In genomic region chr1:53108646-53109580, GRCh38 we compare ENCODE assay signal across 13 cellular contexts. TPM values are rescaled to one million over a fixed set of nuclear protein-coding genes. Genes with fewer than 3 reads are reported as not detected.
DNase-seq lines count a peak whose midpoint lies in the region; ATAC-seq and TF ChIP-seq lines count a peak whose summit lies in the region.
"Had no signal": no experiment of that assay in that cellular context is flagged by ENCODE, and none has a peak within 500 bp of the region (broad histone marks: within the 10 kb centered on the region; RNA-seq: fewer than 3 reads in every experiment).

No MANE protein-coding gene starts in this region.

- no peaks in the 10 kb centered on the region for H3K9me3 ChIP-seq in BE2C
- peaks cover 0 to 4% (median 0%) of the 10 kb centered on the region in 4 donors for H3K9me3 ChIP-seq in sigmoid colon

- intact Hi-C loops in sigmoid colon (cut with DNase I), result loop anchor here (10.0 kb wide), 1 partner anchor 66 kb away; no protein-coding TSS in a partner anchor

- ATAC-seq in GM21526 (IDR thresholded peaks at IDR 0.05; ENCODE audit: low FRiP score, unreplicated experiment) (no peak), HG02571 (IDR thresholded peaks at IDR 0.05; ENCODE audit: unreplicated experiment) (no peak), HG02970 (IDR thresholded peaks at IDR 0.05; ENCODE audit: low FRiP score, unreplicated experiment) (no peak)

- no peak overlapping the region for H3K27ac ChIP-seq in epithelial cell of prostate
- H3K27ac ChIP-seq in sigmoid colon, result peak overlapping the region in 3 of 4 donors; percentile 54 to 71 (median 68)

- 82 to 86% methylated on average over 14 of the region's 14 CpGs for WGBS in sigmoid colon, 2 donors

- DNase-seq in BE2C, result peak; percentile 46
- peak; percentile 48 for DNase-seq in M059J (ENCODE audit: low read depth)
- peak; percentile 18 for DNase-seq in epithelial cell of prostate (ENCODE audit: low read depth, low spot score)
- no peak for DNase-seq in sigmoid colon
- DNase-seq in NCI-H524 (lab: John Stamatoyannopoulos, UW), result no peak
- DNase-seq: effector CD8-positive, alpha-beta T cell; hippocampal formation; MV-4-11; NCI-H226; occipital lobe had no signal

- TF ChIP-seq POLR2A in sigmoid colon (IDR thresholded peaks at IDR 0.05), result no peak

- H3K4me1 ChIP-seq in BE2C (peaks cover 4% of the 10 kb centered on the region), sigmoid colon (peaks cover 0 to 63% (median 49%) of the 10 kb centered on the region in 4 donors)

- H3K4me3 ChIP-seq in BE2C (ENCODE audit: low read depth, low read length) (no peak overlapping the region), sigmoid colon (no peak overlapping the region)

- H3K27me3 ChIP-seq in BE2C (no peaks in the 10 kb centered on the region), sigmoid colon (no peaks in the 10 kb centered on the region)

- TF ChIP-seq CTCF in BE2C (IDR thresholded peaks at IDR 0.05; ENCODE audit: low read depth, low read length) (no peak), sigmoid colon (IDR thresholded peaks at IDR 0.05) (no peak)

- H3K36me3 ChIP-seq in BE2C, result no peaks in the 10 kb centered on the region
- H3K36me3 ChIP-seq in sigmoid colon, result no peaks in the 10 kb centered on the region

- no peak for TF ChIP-seq EP300 in sigmoid colon (IDR thresholded peaks at IDR 0.05)

RNA-seq across cellular contexts. Expression of gene SLC1A7, which starts 33.5 kb away (rescaled TPM):
- polyA plus RNA-seq in BE2C (2012; ENCODE audit: insufficient read depth, insufficient read length, low read depth), result not detected
- total RNA-seq in M059J (2014; rRNA removed; shearing (Covaris generic)), result 0.25 TPM in 1 of 2 replicates, not detected in the other
- total RNA-seq in sigmoid colon, result under 1 TPM in 3 of 4 donors, not detected in 1; 0.16 to 0.83 (median 0.54) TPM
- polyA plus RNA-seq in sigmoid colon, result 1 to 10 TPM in 2 of 3 donors, under 1 TPM in 1; 0.86 to 1.6 (median 1.2) TPM
- total RNA-seq: occipital lobe had no signal

RNA-seq across cellular contexts. Expression of gene PODN, which starts 46.9 kb away (rescaled TPM):
- polyA plus RNA-seq in BE2C (2012; ENCODE audit: insufficient read depth, insufficient read length, low read depth), result not detected
- total RNA-seq in M059J (2014; rRNA removed; shearing (Covaris generic)), result not detected in 2 replicates
- total RNA-seq in sigmoid colon, result 100 to 1,000 TPM in 1 of 4 donors, 10 to 100 TPM in 3; 67.6 to 200 (median 88.6) TPM
- polyA plus RNA-seq in sigmoid colon, result 10 to 100 TPM in 2 of 3 donors, 1 to 10 TPM in 1; 1.6 to 16.2 (median 13.8) TPM

Comparison
In these comparisons a context has a peak if more than half of its experiments do, and no peak if none do; other contexts are left out.
1. DNase-seq: peak in BE2C (single experiment), M059J (single experiment) and epithelial cell of prostate (single experiment); none in sigmoid colon (single experiment) and NCI-H524 (0 of 2).
2. RNA of gene PODN, which starts 46.9 kb away (total RNA-seq): 67.6 to 200 TPM in sigmoid colon; not detected in M059J; every median in the first group is over 10 times any median in the second.